ENCODE assay signal across 27 cellular contexts in the genomic region with DNA sequence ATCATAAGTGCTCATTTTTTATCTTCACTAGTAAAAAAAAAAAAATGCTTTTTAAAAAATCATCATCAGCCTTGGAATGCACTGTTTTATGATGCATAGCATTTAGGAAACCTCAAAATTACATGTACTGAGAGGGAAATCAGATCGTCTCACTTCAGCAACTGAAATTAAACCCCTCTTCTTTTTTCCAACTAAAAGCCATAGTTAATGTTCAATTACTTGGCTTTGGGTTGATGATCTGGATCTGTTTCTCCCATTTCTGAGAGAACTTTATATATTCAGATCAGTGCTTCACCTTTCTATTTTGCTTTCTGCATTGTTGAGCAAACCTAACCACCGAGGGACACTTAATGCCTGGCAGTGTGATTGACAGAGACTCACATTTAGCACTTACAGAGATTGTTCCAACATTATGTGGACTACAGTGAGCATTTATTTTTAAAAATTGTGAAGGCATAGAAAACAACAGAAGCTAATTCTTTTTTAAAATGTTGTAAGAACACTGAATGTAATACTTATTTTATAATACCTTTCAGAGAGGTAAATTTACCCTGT.
"Had no signal": no experiment of that assay in that cellular context is flagged by ENCODE, and none has a peak within 500 bp of the region (broad histone marks: within the 10 kb centered on the region; RNA-seq: fewer than 3 reads in every experiment).

No MANE protein-coding gene starts in this region.

- H3K4me1 Mint-ChIP-seq: activated T-helper 17 cell treated with anti-CD3 and anti-CD28 coated beads, Interleukin-2, amount 50 U/mL, for 72 hours; naive thymus-derived CD8-positive, alpha-beta T cell; stimulated activated naive B cell treated with anti-CD40 and anti-IgM and Interleukin-4, amounts not matched to agents 10 μg/mL and 1 μg/mL and 100 μg/mL, for 72 hours; T-helper 17 cell had no signal

- H3K4me3 Mint-ChIP-seq: activated CD8-positive, alpha-beta T cell treated with anti-CD3 and anti-CD28 coated beads for 36 hours; activated T-cell treated with anti-CD3 and anti-CD28 coated beads, Interleukin-2, amount 50 U/mL, for 4 hours; activated T-helper 17 cell treated with anti-CD3 and anti-CD28 coated beads, Interleukin-2, amount 50 U/mL, for 72 hours; dendritic cell treated with granulocyte-macrophage colony-stimulating factor and Interleukin-4, amounts not matched to agents 40 ng/mL and 50 ng/mL, for 4 days; endodermal cell; naive thymus-derived CD8-positive, alpha-beta T cell; stimulated activated naive B cell treated with anti-CD40 and anti-IgM and Interleukin-4, amounts not matched to agents 10 μg/mL and 1 μg/mL and 100 μg/mL, for 72 hours; T-helper 17 cell had no signal

- ATAC-seq: activated CD8-positive, alpha-beta T cell treated with anti-CD3 and anti-CD28 coated beads for 36 hours; activated T-cell treated with anti-CD3 and anti-CD28 coated beads, Interleukin-2, amount 50 U/mL, for 4 hours; activated T-helper 17 cell treated with anti-CD3 and anti-CD28 coated beads, Interleukin-2, amount 50 U/mL, for 72 hours; esophagus mucosa; foreskin keratinocyte; left lobe of liver; lower lobe of right lung; naive thymus-derived CD8-positive, alpha-beta T cell; stimulated activated naive B cell treated with anti-CD40 and anti-IgM and Interleukin-4, amounts not matched to agents 10 μg/mL and 1 μg/mL and 100 μg/mL, for 72 hours; T-helper 17 cell; upper lobe of right lung had no signal

- H3K9me3 ChIP-seq: lower lobe of right lung, right atrium auricular region, stomach, thyroid gland, upper lobe of right lung had no signal

- H3K36me3 Mint-ChIP-seq: naive thymus-derived CD8-positive, alpha-beta T cell; stimulated activated naive B cell treated with anti-CD40 and anti-IgM and Interleukin-4, amounts not matched to agents 10 μg/mL and 1 μg/mL and 100 μg/mL, for 72 hours had no signal

- H3K27me3 Mint-ChIP-seq: activated CD8-positive, alpha-beta T cell treated with anti-CD3 and anti-CD28 coated beads for 36 hours; activated T-helper 17 cell treated with anti-CD3 and anti-CD28 coated beads, Interleukin-2, amount 50 U/mL, for 72 hours; dendritic cell treated with granulocyte-macrophage colony-stimulating factor and Interleukin-4, amounts not matched to agents 40 ng/mL and 50 ng/mL, for 4 days; progenitor cell of endocrine pancreas; stimulated activated naive B cell treated with anti-CD40 and anti-IgM and Interleukin-4, amounts not matched to agents 10 μg/mL and 1 μg/mL and 100 μg/mL, for 72 hours; T-helper 17 cell had no signal

- H3K4me1 ChIP-seq: foreskin keratinocyte, lower lobe of right lung, right atrium auricular region, stomach, thyroid gland, upper lobe of right lung had no signal

- H3K4me3 ChIP-seq: lower lobe of right lung, right atrium auricular region, stomach, thyroid gland, upper lobe of right lung had no signal

- H3K27ac ChIP-seq: foreskin keratinocyte, lower lobe of right lung, right atrium auricular region, stomach, thyroid gland, upper lobe of right lung had no signal

- H3K36me3 ChIP-seq: lower lobe of right lung, right atrium auricular region, stomach, thyroid gland, upper lobe of right lung had no signal

- DNase-seq: activated CD4-positive, alpha-beta T cell treated with anti-CD3 and anti-CD28 coated beads, Interleukin-2, amount 50 U/mL, for 1 hour; activated gamma-delta T cell treated with Interleukin-2 at 50 U/mL for 16 hours; activated naive CD4-positive, alpha-beta T cell treated with anti-CD3 and anti-CD28 coated beads, Interleukin-2, amount 50 U/mL, for 16 hours; activated T-cell treated with anti-CD3 and anti-CD28 coated beads, Interleukin-2, amount 50 U/mL, for 4 hours; amygdala; central memory CD4-positive, alpha-beta T cell; endodermal cell; foreskin keratinocyte; islet precursor cell; lower lobe of right lung; mesenchymal stem cell; naive thymus-derived CD8-positive, alpha-beta T cell; stimulated activated CD4-positive, alpha-beta T cell treated with anti-CD3 and anti-CD28 coated beads, Interleukin-15, amount 100 ng/mL, for 24 hours; stimulated activated CD4-positive, alpha-beta T cell treated with anti-CD3 and anti-CD28 coated beads, Interleukin-2, amount 100 ng/mL, for 24 hours; stimulated activated naive B cell treated with anti-CD40 and anti-IgM and Interleukin-4, amounts not matched to agents 10 μg/mL and 1 μg/mL and 100 μg/mL, for 72 hours; stomach; T-helper 17 cell; T1000; thyroid gland; upper lobe of right lung had no signal

- H3K27ac Mint-ChIP-seq: activated CD8-positive, alpha-beta T cell treated with anti-CD3 and anti-CD28 coated beads for 36 hours; activated T-helper 17 cell treated with anti-CD3 and anti-CD28 coated beads, Interleukin-2, amount 50 U/mL, for 72 hours; dendritic cell treated with granulocyte-macrophage colony-stimulating factor and Interleukin-4, amounts not matched to agents 40 ng/mL and 50 ng/mL, for 4 days; endodermal cell; naive thymus-derived CD8-positive, alpha-beta T cell; progenitor cell of endocrine pancreas; stimulated activated naive B cell treated with anti-CD40 and anti-IgM and Interleukin-4, amounts not matched to agents 10 μg/mL and 1 μg/mL and 100 μg/mL, for 72 hours; T-helper 17 cell had no signal

- H3K9me3 Mint-ChIP-seq: activated T-cell treated with anti-CD3 and anti-CD28 coated beads, Interleukin-2, amount 50 U/mL, for 4 hours; dendritic cell treated with granulocyte-macrophage colony-stimulating factor and Interleukin-4, amounts not matched to agents 40 ng/mL and 50 ng/mL, for 4 days; endodermal cell had no signal

- H3K27me3 ChIP-seq: foreskin keratinocyte, right atrium auricular region, stomach, thyroid gland, upper lobe of right lung had no signal
